In genomic region chr15:93231261-93231939, GRCh38 we compare ENCODE assay signal across 1 cellular context.
TF ChIP-seq lines count a peak whose summit lies in the region.

No MANE protein-coding gene starts in this region.

TF ChIP-seq in H1, 55 proteins besides CTCF, POLR2A, EP300 and RAD21 (continued from another document):
- no peak for TF ChIP-seq YY1 (IDR thresholded peaks at IDR 0.05; ENCODE audit: low read depth, low read length)
- no peak for TF ChIP-seq TBP (IDR thresholded peaks at IDR 0.05; ENCODE audit: low read depth, low read length)
- no peak for TF ChIP-seq CBX5 (IDR thresholded peaks at IDR 0.05; ENCODE audit: low read depth, low read length)
- no peak for TF ChIP-seq CEBPB (IDR thresholded peaks at IDR 0.05; ENCODE audit: low read depth, low read length)
- TF ChIP-seq TCF12 (IDR thresholded peaks at IDR 0.05; ENCODE audit: low read depth, low read length): no peak
